In genomic region chr1:16048573-16049189, GRCh38 we compare ENCODE assay signal across 8 cellular contexts. TPM values are rescaled to one million over a fixed set of nuclear protein-coding genes. Genes with fewer than 3 reads are reported as not detected.
DNase-seq lines count a peak whose midpoint lies in the region; ATAC-seq, FAIRE-seq and TF ChIP-seq lines count a peak whose summit lies in the region.

No MANE protein-coding gene starts in this region.

- H3K23ac ChIP-seq in trophoblast cell (ENCODE audit: low read length), result no peak overlapping the region

- H2AFZ ChIP-seq in trophoblast cell (ENCODE audit: insufficient read depth, low read length, poor library complexity), result peak overlapping the region; percentile 64

- H3K4me1 ChIP-seq in breast epithelium (no peaks in the 10 kb centered on the region), trophoblast cell (ENCODE audit: control insufficient read depth in 1 of 2, insufficient read depth in 2 of 2, low read length in 2 of 2) (peaks cover 3 to 7% of the 10 kb centered on the region in 2 experiments)

- no CpG with 5 or more reads among the region's 25 CpGs for WGBS in trophoblast cell (ENCODE audit: extremely low coverage, insufficient coverage, insufficient read length)

- H3K79me2 ChIP-seq in trophoblast cell (ENCODE audit: control insufficient read depth, insufficient read depth, low read length, poor library complexity), result no peaks in the 10 kb centered on the region

- H3K18ac ChIP-seq in trophoblast cell (ENCODE audit: low read length), result no peak overlapping the region

- BruUV-seq in MCF 10A (replicated peaks; lab: Mats Ljungman, UMichigan), result no TSS peak

- H4K8ac ChIP-seq in trophoblast cell (ENCODE audit: low read depth, low read length), result peak overlapping the region; percentile 37

- CTCF ChIA-PET in MCF 10A (lab: Yijun Ruan, JAX), result no interaction called here
- CTCF ChIA-PET in activated CD8-positive, alpha-beta T cell treated with anti-CD3 and anti-CD28 coated beads, Interleukin-2, amount 10 ng/mL, durations not matched to agents 7 days and 5 days (lab: Charles Lee), result no interaction called here

- no peaks in the 10 kb centered on the region for H3K27me3 Mint-ChIP-seq in MCF 10A (ENCODE audit: insufficient read depth, unreplicated experiment)
- H3K27me3 Mint-ChIP-seq in activated CD8-positive, alpha-beta T cell treated with anti-CD3 and anti-CD28 coated beads, Interleukin-2, amount 10 ng/mL, durations not matched to agents 7 days and 5 days (ENCODE audit: low read depth), result peaks cover 3% of the 10 kb centered on the region

- no peaks in the 10 kb centered on the region for H3K9me3 Mint-ChIP-seq in MCF 10A (ENCODE audit: unreplicated experiment)
- no peaks in the 10 kb centered on the region for H3K9me3 Mint-ChIP-seq in activated CD8-positive, alpha-beta T cell treated with anti-CD3 and anti-CD28 coated beads, Interleukin-2, amount 10 ng/mL, durations not matched to agents 7 days and 5 days (ENCODE audit: insufficient read depth)

- H3K27ac ChIP-seq in breast epithelium (peak overlapping the region in 1 of 2 donors; percentile 3), trophoblast cell (ENCODE audit: low read depth, low read length) (no peak overlapping the region)

- no peak overlapping the region for H2BK120ac ChIP-seq in trophoblast cell (ENCODE audit: insufficient read depth, low read length, poor library complexity)

- no peak overlapping the region for H2BK12ac ChIP-seq in trophoblast cell (ENCODE audit: low read length)

- no peak overlapping the region for H3K4me3 Mint-ChIP-seq in MCF 10A (ENCODE audit: unreplicated experiment)
- no peak overlapping the region for H3K4me3 Mint-ChIP-seq in activated CD8-positive, alpha-beta T cell treated with anti-CD3 and anti-CD28 coated beads, Interleukin-2, amount 10 ng/mL, durations not matched to agents 7 days and 5 days

- no peak overlapping the region for H3K9ac ChIP-seq in trophoblast cell (ENCODE audit: low read length)

- no peak for TF ChIP-seq CTCF in breast epithelium (IDR thresholded peaks at IDR 0.05)
- TF ChIP-seq CTCF in MCF 10A (IDR thresholded peaks at IDR 0.05; ENCODE audit: unreplicated experiment), result no peak
- TF ChIP-seq CTCF in foreskin fibroblast (IDR thresholded peaks at IDR 0.05; ENCODE audit: low read depth, low read length), result no peak

- no peak for TF ChIP-seq POLR2A in breast epithelium (IDR thresholded peaks at IDR 0.05)

- H3K4me3 ChIP-seq in breast epithelium, result peak overlapping the region; percentile 36 to 73 (median 54)
- peak overlapping the region; percentile 32 to 52 for H3K4me3 ChIP-seq in foreskin fibroblast (ENCODE audit: low read depth in 1 of 2, low read length in 2 of 2)
- H3K4me3 ChIP-seq in trophoblast cell (ENCODE audit: low read depth, low read length), result peak overlapping the region; percentile 66

- intact Hi-C loops in breast epithelium (cut with DNase I; ENCODE audit: low total_unique reads), result no loop called here
- intact Hi-C loops in MCF 10A (cut with micrococcal nuclease), result no loop called here

- H4K91ac ChIP-seq in trophoblast cell (ENCODE audit: low read depth, low read length), result peak overlapping the region; percentile 4

- H3K36me3 ChIP-seq in breast epithelium, result no peaks in the 10 kb centered on the region
- H3K36me3 ChIP-seq in trophoblast cell (ENCODE audit: control insufficient read depth in 1 of 2, insufficient read depth in 2 of 2, low read length in 2 of 2), result no peaks in the 10 kb centered on the region

- H3K14ac ChIP-seq in trophoblast cell (ENCODE audit: low read length), result peak overlapping the region; percentile 2

- no peak overlapping the region for H2BK5ac ChIP-seq in trophoblast cell (ENCODE audit: low read depth, low read length, poor library complexity)

- H3K27ac Mint-ChIP-seq in MCF 10A (ENCODE audit: low read depth, unreplicated experiment), result no peak overlapping the region
- no peak overlapping the region for H3K27ac Mint-ChIP-seq in activated CD8-positive, alpha-beta T cell treated with anti-CD3 and anti-CD28 coated beads, Interleukin-2, amount 10 ng/mL, durations not matched to agents 7 days and 5 days

- ATAC-seq in activated CD8-positive, alpha-beta T cell treated with anti-CD3 and anti-CD28 coated beads, Interleukin-2, amount 10 ng/mL, durations not matched to agents 7 days and 5 days, result peak; percentile 50

- peak overlapping the region; percentile 89 for H3K4me2 ChIP-seq in trophoblast cell (ENCODE audit: low read length)

- no peaks in the 10 kb centered on the region for H3K27me3 ChIP-seq in breast epithelium
- H3K27me3 ChIP-seq in trophoblast cell (ENCODE audit: insufficient read depth, low read length), result no peaks in the 10 kb centered on the region

- H3K9me3 ChIP-seq in breast epithelium (no peaks in the 10 kb centered on the region), trophoblast cell (ENCODE audit: insufficient read depth, low read depth, low read length) (no peaks in the 10 kb centered on the region)

- H3K79me1 ChIP-seq in trophoblast cell (ENCODE audit: low read length), result peaks cover 3% of the 10 kb centered on the region

- FAIRE-seq in urothelium cell line (lab: Jason Lieb, UNC) (no peak), frontal cortex (lab: Jason Lieb, UNC) (no peak)

- POLR2A ChIA-PET in MCF 10A (lab: Yijun Ruan, JAX), result no interaction called here
- POLR2A ChIA-PET in activated CD8-positive, alpha-beta T cell treated with anti-CD3 and anti-CD28 coated beads, Interleukin-2, amount 10 ng/mL, durations not matched to agents 7 days and 5 days (lab: Charles Lee), result no interaction called here

- H3K4me1 Mint-ChIP-seq in MCF 10A (ENCODE audit: insufficient read depth, unreplicated experiment), result no peaks in the 10 kb centered on the region
- H3K4me1 Mint-ChIP-seq in activated CD8-positive, alpha-beta T cell treated with anti-CD3 and anti-CD28 coated beads, Interleukin-2, amount 10 ng/mL, durations not matched to agents 7 days and 5 days (ENCODE audit: low read depth), result peaks cover under 1% of the 10 kb centered on the region

- H2AK5ac ChIP-seq in trophoblast cell (ENCODE audit: low read length), result no peak overlapping the region

- H3K36me3 Mint-ChIP-seq in MCF 10A (ENCODE audit: insufficient read depth, unreplicated experiment), result no peaks in the 10 kb centered on the region
- H3K36me3 Mint-ChIP-seq in activated CD8-positive, alpha-beta T cell treated with anti-CD3 and anti-CD28 coated beads, Interleukin-2, amount 10 ng/mL, durations not matched to agents 7 days and 5 days (ENCODE audit: low read depth), result no peaks in the 10 kb centered on the region

- H3K4ac ChIP-seq in trophoblast cell (ENCODE audit: low read depth, low read length), result no peak overlapping the region

- DNase-seq in breast epithelium (ENCODE audit: low spot score in 2 of 2), result peak in 1 of 2 donors; percentile 27
- DNase-seq in MCF 10A (ENCODE audit: unreplicated experiment), result no peak
- DNase-seq in activated CD8-positive, alpha-beta T cell treated with anti-CD3 and anti-CD28 coated beads, Interleukin-2, amount 10 ng/mL, durations not matched to agents 7 days and 5 days, result peak; percentile 45
- peak; percentile 15 to 41 for DNase-seq in foreskin fibroblast
- peak in 1 of 2 donors; percentile 39 for DNase-seq in trophoblast cell
- DNase-seq in urothelium cell line (ENCODE audit: low spot score), result no peak
- DNase-seq in activated CD4-positive, CD25-positive, alpha-beta regulatory T cell (lab: John Stamatoyannopoulos, UW), result no peak
- no peak for DNase-seq in frontal cortex (ENCODE audit: low spot score in 2 of 2)

- no peak overlapping the region for H4K12ac ChIP-seq in trophoblast cell (ENCODE audit: low read depth, low read length)

RNA-seq across cellular contexts. Expression of gene CLCNKB, which starts 5.1 kb away (rescaled TPM):
- total RNA-seq in breast epithelium (under 1 TPM; 0.32 to 0.88 (median 0.33) TPM), MCF 10A (2022) (not detected in 2 replicates), frontal cortex (under 0.01 TPM)
- not detected for total RNA-seq in activated CD8-positive, alpha-beta T cell treated with anti-CD3 and anti-CD28 coated beads, Interleukin-2, amount 10 ng/mL, durations not matched to agents 7 days and 5 days
- polyA plus RNA-seq in trophoblast cell (2013), result 0.17 and 0.18 TPM in 2 replicates

RNA-seq across cellular contexts. Expression of gene FAM131C, which starts 24.8 kb away (rescaled TPM):
- not detected for total RNA-seq in breast epithelium
- total RNA-seq in MCF 10A (2022), result 0.20 TPM in 1 of 2 replicates, not detected in the other
- total RNA-seq in activated CD8-positive, alpha-beta T cell treated with anti-CD3 and anti-CD28 coated beads, Interleukin-2, amount 10 ng/mL, durations not matched to agents 7 days and 5 days, result 1 to 10 TPM; 6.0 to 6.1 TPM
- 0.04 TPM in 2 replicates for polyA plus RNA-seq in trophoblast cell (2013)
- 1.2 TPM for total RNA-seq in frontal cortex

RNA-seq across cellular contexts. Expression of gene CLCNKA, which starts 26.8 kb away (rescaled TPM):
- total RNA-seq in breast epithelium (1 to 10 TPM in 1 of 3 donors, under 1 TPM in 2; 0.33 to 1.1 (median 0.73) TPM), MCF 10A (2022) (not detected in 2 replicates), frontal cortex (0.41 TPM)
- total RNA-seq in activated CD8-positive, alpha-beta T cell treated with anti-CD3 and anti-CD28 coated beads, Interleukin-2, amount 10 ng/mL, durations not matched to agents 7 days and 5 days, result not detected
- polyA plus RNA-seq in trophoblast cell (2013), result 0.12 and 0.19 TPM in 2 replicates

RNA-seq across cellular contexts. Expression of gene HSPB7, which starts 30.8 kb away (rescaled TPM):
- total RNA-seq in breast epithelium, result 100 to 1,000 TPM in 1 of 3 donors, 10 to 100 TPM in 1, 1 to 10 TPM in 1; 8.8 to 183 (median 19.0) TPM
- total RNA-seq in MCF 10A (2022), result not detected in 2 replicates
- not detected for total RNA-seq in activated CD8-positive, alpha-beta T cell treated with anti-CD3 and anti-CD28 coated beads, Interleukin-2, amount 10 ng/mL, durations not matched to agents 7 days and 5 days
- polyA plus RNA-seq in trophoblast cell (2013), result 3.0 and 3.8 TPM in 2 replicates
- not detected for total RNA-seq in frontal cortex

RNA-seq across cellular contexts. Expression of gene SRARP, which starts 44.6 kb away (rescaled TPM):
- total RNA-seq in breast epithelium (1 to 10 TPM in 2 of 3 donors, not detected in 1; 1.3 to 2.9 TPM), MCF 10A (2022) (not detected in 2 replicates), frontal cortex (0.82 TPM)
- total RNA-seq in activated CD8-positive, alpha-beta T cell treated with anti-CD3 and anti-CD28 coated beads, Interleukin-2, amount 10 ng/mL, durations not matched to agents 7 days and 5 days, result not detected
- polyA plus RNA-seq in trophoblast cell (2013), result not detected in 2 replicates

Comparison
In these comparisons a context has a peak if more than half of its experiments do, and no peak if none do; other contexts are left out.
1. DNase-seq: peak in activated CD8-positive, alpha-beta T cell treated with anti-CD3 and anti-CD28 coated beads, Interleukin-2, amount 10 ng/mL, durations not matched to agents 7 days and 5 days (single experiment) and foreskin fibroblast (2 of 2); none in MCF 10A (single experiment), urothelium cell line (single experiment), activated CD4-positive, CD25-positive, alpha-beta regulatory T cell (0 of 4) and frontal cortex (0 of 2).
2. Peak in every context shown above with its lines, with median percentiles within 50 percentile points of each other: H3K4me3 ChIP-seq.